Comparison of ENCODE assay signal across 8 cellular contexts in the genomic region with DNA sequence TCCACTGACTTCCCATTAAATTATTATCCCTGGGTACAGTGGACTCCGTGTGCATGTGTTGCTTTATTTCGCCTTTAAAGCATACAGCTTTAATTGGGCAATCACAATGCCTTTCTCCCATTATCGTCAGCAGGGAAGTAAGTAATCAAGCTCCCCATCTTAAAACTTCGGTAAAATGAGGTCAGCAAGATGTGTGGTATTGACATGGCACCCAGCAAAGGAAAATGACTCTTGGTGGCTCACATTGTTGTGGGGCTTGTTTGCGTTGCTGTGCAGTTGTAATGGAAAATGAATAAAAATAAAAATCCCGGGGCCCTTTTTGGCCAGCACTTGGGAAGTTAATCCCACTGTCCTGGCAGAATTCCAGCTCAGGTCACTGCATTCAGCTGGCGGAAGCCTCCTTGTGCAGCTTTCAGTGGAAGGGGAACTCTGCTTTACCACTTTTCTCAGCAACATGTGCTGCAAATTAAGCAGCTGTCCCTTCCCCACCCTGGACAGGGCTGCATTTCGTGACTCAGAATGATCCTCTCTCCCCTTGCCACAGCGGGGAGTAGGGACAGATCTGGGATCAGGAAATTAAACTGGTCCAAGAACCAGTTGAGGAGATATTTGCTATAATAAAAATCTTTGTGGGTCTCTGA. TPM values are rescaled to one million over a fixed set of nuclear protein-coding genes. Genes with fewer than 3 reads are reported as not detected.
DNase-seq lines count a peak whose midpoint lies in the region; ATAC-seq and TF ChIP-seq lines count a peak whose summit lies in the region.

No MANE protein-coding gene starts in this region.

- no peak for ATAC-seq in natural killer cell treated with Interleukin-12 subunit alpha and Interleukin-12 subunit beta and Interleukin-15 and Interleukin-18, amount 100 ng/mL, for 72 hours
- ATAC-seq in GM21786 (IDR thresholded peaks at IDR 0.05; ENCODE audit: unreplicated experiment), result no peak

- H3K4me1 Mint-ChIP-seq in natural killer cell treated with Interleukin-12 subunit alpha and Interleukin-12 subunit beta and Interleukin-15 and Interleukin-18, amount 100 ng/mL, for 72 hours (ENCODE audit: low read depth in 2 of 2), result no peaks in the 10 kb centered on the region

- no peak overlapping the region for H3K4me3 Mint-ChIP-seq in natural killer cell treated with Interleukin-12 subunit alpha and Interleukin-12 subunit beta and Interleukin-15 and Interleukin-18, amount 100 ng/mL, for 72 hours

- H3K4me3 ChIP-seq in ectodermal cell (ENCODE audit: insufficient read depth, low read depth, low read length), result no peak overlapping the region
- no peak overlapping the region for H3K4me3 ChIP-seq in parathyroid adenoma (ENCODE audit: low read depth, low read length)

- no peaks in the 10 kb centered on the region for H3K9me3 ChIP-seq in ectodermal cell (ENCODE audit: control insufficient read depth, low read length)
- H3K9me3 ChIP-seq in parathyroid adenoma (ENCODE audit: control insufficient read depth, low read length), result no peaks in the 10 kb centered on the region

- no peak overlapping the region for H3K27ac Mint-ChIP-seq in natural killer cell treated with Interleukin-12 subunit alpha and Interleukin-12 subunit beta and Interleukin-15 and Interleukin-18, amount 100 ng/mL, for 72 hours

- H3K36me3 Mint-ChIP-seq in natural killer cell treated with Interleukin-12 subunit alpha and Interleukin-12 subunit beta and Interleukin-15 and Interleukin-18, amount 100 ng/mL, for 72 hours, result no peaks in the 10 kb centered on the region

- H3K4me2 ChIP-seq in parathyroid adenoma (ENCODE audit: low read length), result no peak overlapping the region

- peaks cover 8 to 18% of the 10 kb centered on the region in 2 donors for H3K27me3 Mint-ChIP-seq in natural killer cell treated with Interleukin-12 subunit alpha and Interleukin-12 subunit beta and Interleukin-15 and Interleukin-18, amount 100 ng/mL, for 72 hours

- no peak overlapping the region for H3K9ac ChIP-seq in parathyroid adenoma

- H3K4me1 ChIP-seq in ectodermal cell (ENCODE audit: control insufficient read depth, insufficient read depth, low read length), result peaks cover 16% of the 10 kb centered on the region
- peaks cover 4% of the 10 kb centered on the region for H3K4me1 ChIP-seq in parathyroid adenoma

- DNase-seq in DMS79 treated with DMSO at 0.1 percent for 48 hours (lab: John Stamatoyannopoulos, UW) (peak; percentile 74), NCI-H2227 (lab: John Stamatoyannopoulos, UW; ENCODE audit: unreplicated experiment) (peak; percentile 80), islet precursor cell (no peak), GM10266 (ENCODE audit: extremely low spot score) (no peak)
- DNase-seq in natural killer cell treated with Interleukin-12 subunit alpha and Interleukin-12 subunit beta and Interleukin-15 and Interleukin-18, amount 100 ng/mL, for 72 hours (ENCODE audit: low spot score), result no peak

- peak overlapping the region; percentile 23 for H3K27ac ChIP-seq in ectodermal cell (ENCODE audit: insufficient read depth, low read depth, low read length, poor library complexity, severe bottlenecking)
- no peak overlapping the region for H3K27ac ChIP-seq in parathyroid adenoma

- H3K9me3 Mint-ChIP-seq in natural killer cell treated with Interleukin-12 subunit alpha and Interleukin-12 subunit beta and Interleukin-15 and Interleukin-18, amount 100 ng/mL, for 72 hours, result no peaks in the 10 kb centered on the region

- no peaks in the 10 kb centered on the region for H3K79me2 ChIP-seq in parathyroid adenoma

- TF ChIP-seq CTCF in parathyroid adenoma (IDR thresholded peaks at IDR 0.05), result no peak
- no peak for TF ChIP-seq CTCF in GM10266 (IDR thresholded peaks at IDR 0.05; ENCODE audit: control insufficient read depth, insufficient read depth, low read depth, missing control alignments)

- H3K36me3 ChIP-seq in ectodermal cell (ENCODE audit: control insufficient read depth, insufficient read depth, low read length) (no peaks in the 10 kb centered on the region), parathyroid adenoma (ENCODE audit: control insufficient read depth, insufficient read depth, low read length) (no peaks in the 10 kb centered on the region)

- H3K27me3 ChIP-seq in ectodermal cell (ENCODE audit: control insufficient read depth, insufficient read depth, low read length, poor library complexity, severe bottlenecking), result no peaks in the 10 kb centered on the region
- H3K27me3 ChIP-seq in parathyroid adenoma (ENCODE audit: control insufficient read depth, insufficient read depth, low read length), result no peaks in the 10 kb centered on the region

- H2AFZ ChIP-seq in parathyroid adenoma, result peak overlapping the region; percentile 18

- WGBS in ectodermal cell, 2 experiments, result 67 to 73% methylated on average over 9 of the region's 9 CpGs

RNA-seq across cellular contexts. Expression of gene ATP2A2, which starts 13.9 kb away (rescaled TPM):
- polyA plus RNA-seq in ectodermal cell (2013, experiment 1 of 4), result 186 TPM
- polyA plus RNA-seq in ectodermal cell (2013, experiment 2 of 4), result 204 TPM
- 140 TPM for polyA plus RNA-seq in ectodermal cell (2013, experiment 3 of 4)
- polyA plus RNA-seq in ectodermal cell (2013, experiment 4 of 4), result 155 TPM
- total RNA-seq in natural killer cell treated with Interleukin-12 subunit alpha and Interleukin-12 subunit beta and Interleukin-15 and Interleukin-18, amount 100 ng/mL, for 72 hours, result 100 to 1,000 TPM; 247 to 359 TPM

Comparison
In these comparisons a context has a peak if more than half of its experiments do, and no peak if none do; other contexts are left out.
1. DNase-seq: peak in DMS79 treated with DMSO at 0.1 percent for 48 hours (single experiment) and NCI-H2227 (single experiment); none in natural killer cell treated with Interleukin-12 subunit alpha and Interleukin-12 subunit beta and Interleukin-15 and Interleukin-18, amount 100 ng/mL, for 72 hours (single experiment), islet precursor cell (single experiment) and GM10266 (single experiment).